Comparison of ENCODE assay signal across 15 cellular contexts in genomic region chr14:35368583-35368982, GRCh38. TPM values are rescaled to one million over a fixed set of nuclear protein-coding genes. Genes with fewer than 3 reads are reported as not detected.
DNase-seq lines count a peak whose midpoint lies in the region; ATAC-seq, FAIRE-seq and TF ChIP-seq lines count a peak whose summit lies in the region.
"Had no signal": no experiment of that assay in that cellular context is flagged by ENCODE, and none has a peak within 500 bp of the region (broad histone marks: within the 10 kb centered on the region; RNA-seq: fewer than 3 reads in every experiment).

No MANE protein-coding gene starts in this region.

- DNase-seq in CD14-positive monocyte (ENCODE audit: low spot score) (no peak), SJCRH30 (no peak), hepatocyte (ENCODE audit: low spot score) (no peak), retina (peak; percentile 35), DMS53 (lab: John Stamatoyannopoulos, UW) (no peak), urothelium cell line (ENCODE audit: low spot score) (no peak), foreskin keratinocyte (no peak)
- DNase-seq: MV-4-11; NCI-H446 treated with DMSO at 0.1 percent for 48 hours; pancreas; RPMI8226; stimulated activated CD4-positive, alpha-beta T cell treated with anti-CD3 and anti-CD28 coated beads, Interleukin-4, amount 100 ng/mL, for 24 hours had no signal

- no peak overlapping the region for H2AFZ ChIP-seq in hepatocyte

- H3K4me1 Mint-ChIP-seq in CD14-positive monocyte: peaks cover 53% of the 10 kb centered on the region

- intact Hi-C loops in CD14-positive monocyte (cut with micrococcal nuclease): loop anchor here in 1 of 2 donors (5.0 to 10.0 kb wide), 2 partner anchors 36 to 84 kb away; no protein-coding TSS in a partner anchor

- H3K36me3 Mint-ChIP-seq in CD14-positive monocyte: peaks cover 2 to 14% of the 10 kb centered on the region in 2 donors

- no peak overlapping the region for H3K4me3 Mint-ChIP-seq in CD14-positive monocyte

- H3K9me2 ChIP-seq in hepatocyte (replicated peaks; ENCODE audit: insufficient read depth): no peaks in the 10 kb centered on the region

- 0 out of 2 replicates have a peak, but pooled peaks cover 2% of the 10 kb centered on the region for H3K9me3 ChIP-seq in SJCRH30 (replicated peaks)
- no peaks in the 10 kb centered on the region for H3K9me3 ChIP-seq in hepatocyte (ENCODE audit: low read depth)
- H3K9me3 ChIP-seq: pancreas had no signal

- H3K4me3 ChIP-seq in SJCRH30 (peak overlapping the region; percentile 31), hepatocyte (no peak overlapping the region)
- H3K4me3 ChIP-seq: pancreas had no signal

- no peak overlapping the region for H3K4me2 ChIP-seq in hepatocyte

- H3K36me3 ChIP-seq in SJCRH30 (no peaks in the 10 kb centered on the region), hepatocyte (replicated peaks; ENCODE audit: insufficient read depth, low read depth) (no peaks in the 10 kb centered on the region)
- H3K36me3 ChIP-seq: pancreas had no signal

- H3K27ac Mint-ChIP-seq in CD14-positive monocyte: peak overlapping the region in 5 of 7 donors; percentile 33 to 99 (median 54)

- ATAC-seq in HG02610 (IDR thresholded peaks at IDR 0.05; ENCODE audit: unreplicated experiment) (no peak), foreskin keratinocyte (no peak)
- ATAC-seq: left lobe of liver had no signal

- H3K79me2 ChIP-seq in hepatocyte: no peaks in the 10 kb centered on the region

- H3K4me1 ChIP-seq in SJCRH30: no peaks in the 10 kb centered on the region; the same call in 1 of the 2 replicates
- peaks cover 26% of the 10 kb centered on the region for H3K4me1 ChIP-seq in hepatocyte (ENCODE audit: insufficient read depth)
- H3K4me1 ChIP-seq in foreskin keratinocyte: peaks cover 17% of the 10 kb centered on the region
- H3K4me1 ChIP-seq: pancreas had no signal

- FAIRE-seq in urothelium cell line (lab: Jason Lieb, UNC): no peak
- FAIRE-seq: pancreas had no signal

- H3K27me3 ChIP-seq in SJCRH30 (no peaks in the 10 kb centered on the region), hepatocyte (no peaks in the 10 kb centered on the region), foreskin keratinocyte (no peaks in the 10 kb centered on the region)
- H3K27me3 ChIP-seq: pancreas had no signal

- H3K27me3 Mint-ChIP-seq in CD14-positive monocyte (ENCODE audit: low read depth in 3 of 3): peaks cover 0 to 7% (median 0%) of the 10 kb centered on the region in 3 donors

- no peak overlapping the region for H3K27ac ChIP-seq in SJCRH30
- H3K27ac ChIP-seq in hepatocyte: peak overlapping the region; percentile 20
- H3K27ac ChIP-seq in foreskin keratinocyte: no peak overlapping the region
- H3K27ac ChIP-seq: C4-2B had no signal

- WGBS in hepatocyte (ENCODE audit: low lambda C conversion rate, missing lambda C conversion rate): 66% methylated on average over 10 of the region's 10 CpGs

- H3K9me3 Mint-ChIP-seq in CD14-positive monocyte: peaks cover 2 to 14% (median 7%) of the 10 kb centered on the region in 7 donors

- no peak for TF ChIP-seq CTCF in CD14-positive monocyte (IDR thresholded peaks at IDR 0.05)
- no peak for TF ChIP-seq CTCF in hepatocyte (IDR thresholded peaks at IDR 0.05; ENCODE audit: poor library complexity)
- TF ChIP-seq CTCF in foreskin keratinocyte (conservative IDR thresholded peaks at IDR 0.05): no peak

- no peaks in the 10 kb centered on the region for H4K20me1 ChIP-seq in hepatocyte (ENCODE audit: insufficient read depth, poor library complexity, severe bottlenecking)

RNA-seq across cellular contexts. Expression of gene NFKBIA, which starts 36.0 kb away (rescaled TPM):
- polyA plus RNA-seq in CD14-positive monocyte (100 to 1,000 TPM; 868 to 935 TPM), hepatocyte (345 and 359 TPM in 2 replicates), foreskin keratinocyte (60.0 and 69.6 TPM in 2 replicates)
- total RNA-seq in SJCRH30 (2014; rRNA removed; shearing (Covaris generic)): 24.5 and 25.7 TPM in 2 replicates
- total RNA-seq in hepatocyte (238 and 252 TPM in 2 replicates), foreskin keratinocyte (83.7 and 106 TPM in 2 replicates)
